In the genomic region with DNA sequence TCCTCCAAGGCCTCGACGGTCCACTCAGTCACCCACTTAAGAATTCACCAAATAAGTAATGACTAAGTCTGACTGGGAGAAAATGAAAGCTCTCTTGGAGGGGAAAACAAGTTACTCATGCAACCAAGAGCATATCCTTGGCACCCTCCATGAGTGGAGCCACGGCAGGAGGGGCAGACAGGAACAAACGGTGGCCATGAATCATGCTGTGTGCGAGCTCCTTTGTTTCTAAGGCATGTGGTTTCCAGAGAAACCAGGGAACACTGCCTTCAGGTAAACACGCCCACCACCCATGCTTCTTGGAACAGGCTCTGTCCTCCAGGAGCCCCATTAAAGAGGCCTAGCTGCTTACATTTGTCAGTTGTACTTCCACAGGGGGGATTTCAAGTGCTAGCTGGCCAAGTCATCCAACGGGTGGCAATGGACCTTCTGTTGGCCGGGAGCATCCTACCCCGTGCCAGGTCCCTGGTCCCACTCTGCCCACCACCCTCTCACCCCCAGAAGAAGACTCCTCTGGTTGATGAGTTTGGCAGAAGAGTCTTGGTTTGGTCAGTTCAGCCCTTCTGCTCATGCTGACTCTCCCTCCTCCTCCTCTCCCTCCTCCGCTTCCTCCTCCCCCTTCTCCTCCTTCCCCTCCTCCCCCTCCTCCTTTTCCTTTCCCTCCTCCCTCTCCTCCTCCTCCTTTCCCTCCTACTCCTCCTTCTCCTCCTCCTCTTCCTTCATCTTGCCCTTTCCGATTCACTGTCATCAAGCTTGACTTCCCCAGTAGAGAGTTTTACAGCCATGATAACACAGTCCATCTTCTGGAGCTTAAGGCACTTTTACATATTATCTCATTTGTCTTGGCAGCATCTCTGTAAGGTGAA, we compare ENCODE assay signal across 1 cellular context.
TF ChIP-seq lines count a peak whose summit lies in the region.

No MANE protein-coding gene starts in this region.

TF ChIP-seq in H1, 55 proteins besides CTCF, POLR2A, EP300 and RAD21:
- TF ChIP-seq YY1 (IDR thresholded peaks at IDR 0.05; ENCODE audit: low read depth, low read length), result no peak
- TF ChIP-seq, protein P1, sequence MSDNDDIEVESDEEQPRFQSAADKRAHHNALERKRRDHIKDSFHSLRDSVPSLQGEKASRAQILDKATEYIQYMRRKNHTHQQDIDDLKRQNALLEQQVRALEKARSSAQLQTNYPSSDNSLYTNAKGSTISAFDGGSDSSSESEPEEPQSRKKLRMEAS (IDR thresholded peaks at IDR 0.05), result 0 out of 2 replicates have a peak, but pooled peaks have one; percentile 12
